In the genomic region with DNA sequence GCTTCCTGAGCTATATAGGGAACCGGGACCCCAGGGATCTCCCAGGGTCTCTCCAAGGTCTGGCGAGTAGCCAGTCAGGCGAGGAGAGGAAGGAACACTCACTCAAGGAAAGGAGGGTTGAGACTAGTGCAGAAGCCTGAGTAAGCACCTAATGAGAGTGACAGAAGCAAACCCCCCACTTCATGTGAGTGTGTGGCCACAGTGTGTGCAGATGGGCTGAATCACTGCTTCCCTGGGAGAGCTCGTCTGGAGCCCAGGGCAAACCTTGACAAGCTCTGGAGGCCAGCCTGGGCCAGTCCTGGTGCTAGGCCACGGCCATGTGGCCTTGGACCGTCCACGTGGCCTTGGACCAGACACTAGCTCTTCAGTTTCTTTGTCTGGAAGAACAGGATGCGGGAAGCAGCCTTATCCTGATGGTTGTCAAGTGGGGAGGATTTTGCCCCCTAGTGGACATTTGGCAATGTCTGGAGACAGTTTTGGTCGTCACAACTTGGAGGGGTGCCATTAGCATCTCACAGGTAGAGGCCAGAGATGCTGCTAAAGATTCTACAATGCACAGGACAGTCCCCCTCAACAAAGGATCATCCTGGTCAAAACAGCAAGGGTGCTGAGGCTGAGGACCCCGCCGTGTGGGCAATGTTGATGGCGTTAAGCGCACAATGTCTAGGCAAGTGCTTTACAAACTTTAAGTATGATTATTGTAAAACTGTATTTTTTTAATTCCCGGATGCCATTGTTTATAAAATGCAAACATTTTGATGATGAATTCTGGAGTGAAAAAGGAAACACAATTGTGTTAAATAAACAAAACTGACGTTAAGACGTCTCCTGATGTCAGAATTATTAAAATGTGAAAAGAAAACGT, we compare ENCODE assay signal across 8 cellular contexts. TPM values are rescaled to one million over a fixed set of nuclear protein-coding genes. Genes with fewer than 3 reads are reported as not detected.
DNase-seq lines count a peak whose midpoint lies in the region; ATAC-seq and TF ChIP-seq lines count a peak whose summit lies in the region.

No MANE protein-coding gene starts in this region.

- no peaks in the 10 kb centered on the region for H3K9me3 ChIP-seq in cardiac muscle cell (ENCODE audit: low read depth)

- no peak overlapping the region for H3K27ac Mint-ChIP-seq in activated naive CD4-positive, alpha-beta T cell treated with anti-CD3 and anti-CD28 coated beads, Interleukin-2, amount 10 ng/mL, durations not matched to agents 7 days and 5 days

- CTCF ChIA-PET in activated naive CD4-positive, alpha-beta T cell treated with anti-CD3 and anti-CD28 coated beads, Interleukin-2, amount 10 ng/mL, durations not matched to agents 7 days and 5 days (lab: Charles Lee): interaction anchor here (0.7 to 4.0 kb wide), 13 partner anchors 9 to 288 kb away, joined by 3 to 36 read pairs (median 7); no protein-coding TSS in a partner anchor

- H3K36me3 ChIP-seq in cardiac muscle cell: no peaks in the 10 kb centered on the region

- H3K9me3 Mint-ChIP-seq in activated naive CD4-positive, alpha-beta T cell treated with anti-CD3 and anti-CD28 coated beads, Interleukin-2, amount 10 ng/mL, durations not matched to agents 7 days and 5 days: no peaks in the 10 kb centered on the region

- ATAC-seq in HG03439 (IDR thresholded peaks at IDR 0.05; ENCODE audit: unreplicated experiment) (no peak), HG02798 (IDR thresholded peaks at IDR 0.05; ENCODE audit: poor library complexity, unreplicated experiment) (no peak)

- H3K27me3 ChIP-seq in cardiac muscle cell: no peaks in the 10 kb centered on the region

- no peaks in the 10 kb centered on the region for H3K4me1 ChIP-seq in cardiac muscle cell (ENCODE audit: low read depth)

- no peak overlapping the region for H3K4me3 ChIP-seq in cardiac muscle cell

- DNase-seq in CD1c-positive myeloid dendritic cell (ENCODE audit: extremely low spot score): peak; percentile 41
- DNase-seq in H4 (ENCODE audit: low spot score): peak; percentile 89
- DNase-seq in NCI-H524 treated with DMSO at 0.1 percent for 48 hours (lab: John Stamatoyannopoulos, UW): peak; percentile 24
- DNase-seq in activated naive CD4-positive, alpha-beta T cell treated with anti-CD3 and anti-CD28 coated beads, Interleukin-2, amount 10 ng/mL, durations not matched to agents 7 days and 5 days: peak; percentile 53
- DNase-seq in cardiac muscle cell (ENCODE audit: low read depth in 1 of 2, low spot score in 1 of 2): peak; percentile 76 to 88
- DNase-seq in putamen (ENCODE audit: low spot score): peak; percentile 21

- no peak overlapping the region for H3K27ac ChIP-seq in cardiac muscle cell

- H3K36me3 Mint-ChIP-seq in activated naive CD4-positive, alpha-beta T cell treated with anti-CD3 and anti-CD28 coated beads, Interleukin-2, amount 10 ng/mL, durations not matched to agents 7 days and 5 days: no peaks in the 10 kb centered on the region

- H3K4me1 Mint-ChIP-seq in activated naive CD4-positive, alpha-beta T cell treated with anti-CD3 and anti-CD28 coated beads, Interleukin-2, amount 10 ng/mL, durations not matched to agents 7 days and 5 days: peaks cover 9% of the 10 kb centered on the region

- peaks cover 44% of the 10 kb centered on the region for H3K27me3 Mint-ChIP-seq in activated naive CD4-positive, alpha-beta T cell treated with anti-CD3 and anti-CD28 coated beads, Interleukin-2, amount 10 ng/mL, durations not matched to agents 7 days and 5 days

- peak; percentile 81 for TF ChIP-seq CTCF in cardiac muscle cell (IDR thresholded peaks at IDR 0.05; ENCODE audit: low read depth, low read length)

- no peak overlapping the region for H3K4me3 Mint-ChIP-seq in activated naive CD4-positive, alpha-beta T cell treated with anti-CD3 and anti-CD28 coated beads, Interleukin-2, amount 10 ng/mL, durations not matched to agents 7 days and 5 days

RNA-seq across cellular contexts. Expression of gene CTSH, which starts 34.8 kb away (rescaled TPM):
- total RNA-seq in H4 (2014; rRNA removed; shearing (Covaris generic)): 39.9 and 40.5 TPM in 2 replicates
- 24.1 and 37.3 TPM in 2 replicates for total RNA-seq in cardiac muscle cell
- 26.5 and 39.3 TPM in 2 replicates for polyA plus RNA-seq in cardiac muscle cell

Comparison
In these comparisons a context has a peak if more than half of its experiments do, and no peak if none do; other contexts are left out.
1. DNase-seq: peak in every context shown above with its lines; median percentile 89 in H4; 82 in cardiac muscle cell; 53 in activated naive CD4-positive, alpha-beta T cell treated with anti-CD3 and anti-CD28 coated beads, Interleukin-2, amount 10 ng/mL, durations not matched to agents 7 days and 5 days; 41 in CD1c-positive myeloid dendritic cell; 24 in NCI-H524 treated with DMSO at 0.1 percent for 48 hours; 21 in putamen.